ENCODE assay signal across 8 cellular contexts in genomic region chr3:194003128-194004057, GRCh38.
DNase-seq lines count a peak whose midpoint lies in the region; ATAC-seq and TF ChIP-seq lines count a peak whose summit lies in the region.

No MANE protein-coding gene starts in this region.

- peak overlapping the region; percentile 95 for H3K4me2 ChIP-seq in osteoblast (ENCODE audit: insufficient read depth, low read length)

- intact Hi-C loops in Right ventricle myocardium superior (cut with DNase I) = loop anchor here (5.0 to 10.0 kb wide), 2 partner anchors 129 to 219 kb away; no protein-coding TSS in a partner anchor

- H3K27me3 Mint-ChIP-seq in activated naive CD8-positive, alpha-beta T cell = peaks cover 17% of the 10 kb centered on the region

- ATAC-seq in GM18909 (IDR thresholded peaks at IDR 0.05; ENCODE audit: poor library complexity, unreplicated experiment) (peak; percentile 75), HG03108 (IDR thresholded peaks at IDR 0.05; ENCODE audit: unreplicated experiment) (peak; percentile 68), Right ventricle myocardium superior (ENCODE audit: poor library complexity) (peak; percentile 93)

- no peaks in the 10 kb centered on the region for H4K20me1 ChIP-seq in osteoblast (ENCODE audit: insufficient read depth, low read length)

- H2AFZ ChIP-seq in osteoblast (ENCODE audit: low read length) = peak overlapping the region; percentile 78

- H3K27ac ChIP-seq in osteoblast (ENCODE audit: low read depth, low read length) = peak overlapping the region; percentile 97

- H3K79me2 ChIP-seq in osteoblast (ENCODE audit: insufficient read depth, low read length) = no peaks in the 10 kb centered on the region

- H3K27ac Mint-ChIP-seq in activated naive CD8-positive, alpha-beta T cell = no peak overlapping the region

- H3K9me3 Mint-ChIP-seq in activated naive CD8-positive, alpha-beta T cell (ENCODE audit: low read depth) = no peaks in the 10 kb centered on the region

- peaks cover 12% of the 10 kb centered on the region for H3K27me3 ChIP-seq in osteoblast (ENCODE audit: insufficient read depth, low read length)

- H3K4me1 Mint-ChIP-seq in activated naive CD8-positive, alpha-beta T cell (ENCODE audit: low read depth) = peaks cover 10% of the 10 kb centered on the region

- H3K36me3 Mint-ChIP-seq in activated naive CD8-positive, alpha-beta T cell = no peaks in the 10 kb centered on the region

- TF ChIP-seq CTCF in osteoblast (IDR thresholded peaks at IDR 0.05; ENCODE audit: extremely low read depth, low read depth, low read length) = no peak

- H3K36me3 ChIP-seq in osteoblast (ENCODE audit: insufficient read depth, low read length) = no peaks in the 10 kb centered on the region

- H3K4me3 Mint-ChIP-seq in activated naive CD8-positive, alpha-beta T cell = peak overlapping the region; percentile 59

- peak overlapping the region; percentile 68 for H3K4me3 ChIP-seq in osteoblast (ENCODE audit: insufficient read depth, low read length)

- no peaks in the 10 kb centered on the region for H3K9me3 ChIP-seq in osteoblast (ENCODE audit: low read depth, low read length)

- DNase-seq in Ammon's horn (ENCODE audit: low spot score) = peak; percentile 39
- DNase-seq in NCI-H82 (lab: John Stamatoyannopoulos, UW) = peak; percentile 87
- peak; percentile 93 for DNase-seq in Right ventricle myocardium superior
- DNase-seq in osteoblast (ENCODE audit: insufficient read length, low spot score, missing footprints) = peak; percentile 96
- DNase-seq in NCI-H2029 (lab: John Stamatoyannopoulos, UW) = no peak

- peaks cover 27% of the 10 kb centered on the region for H3K4me1 ChIP-seq in osteoblast (ENCODE audit: insufficient read depth, low read length)
